ENCODE assay signal across 27 cellular contexts in genomic region chr6:113655761-113656160, GRCh38.
"Had no signal": no experiment of that assay in that cellular context is flagged by ENCODE, and none has a peak within 500 bp of the region (broad histone marks: within the 10 kb centered on the region; RNA-seq: fewer than 3 reads in every experiment).

No MANE protein-coding gene starts in this region.

- H3K27ac ChIP-seq: adrenal gland, ascending aorta, brain microvascular endothelial cell, coronary artery, dorsolateral prefrontal cortex had no signal

- H3K9me3 ChIP-seq: adrenal gland, ascending aorta, esophagus squamous epithelium had no signal

- H3K27me3 ChIP-seq: adrenal gland, ascending aorta, brain microvascular endothelial cell, esophagus squamous epithelium had no signal

- H3K4me3 ChIP-seq: adrenal gland, ascending aorta, coronary artery, dorsolateral prefrontal cortex, esophagus squamous epithelium had no signal

- ATAC-seq: activated CD4-positive, alpha-beta T cell treated with anti-CD3 and anti-CD28 coated beads for 36 hours; activated CD8-positive, alpha-beta memory T cell treated with anti-CD3 and anti-CD28 coated beads, Interleukin-2, amount 10 ng/mL, durations not matched to agents 7 days and 5 days; activated CD8-positive, alpha-beta T cell treated with anti-CD3 and anti-CD28 coated beads, Interleukin-2, amount 10 ng/mL, durations not matched to agents 7 days and 5 days; activated naive CD8-positive, alpha-beta T cell treated with anti-CD3 and anti-CD28 coated beads, Interleukin-2, amount 50 U/mL, for 24 hours had no signal

- H3K36me3 ChIP-seq: adrenal gland, ascending aorta, brain microvascular endothelial cell, esophagus squamous epithelium had no signal

- FAIRE-seq: frontal cortex had no signal

- DNase-seq: activated CD4-positive, alpha-beta memory T cell treated with anti-CD3 and anti-CD28 coated beads for 36 hours; activated CD4-positive, alpha-beta T cell treated with anti-CD3 and anti-CD28 coated beads for 36 hours; activated CD4-positive, alpha-beta T cell treated with anti-CD3 and anti-CD28 coated beads, Interleukin-2, amount 10 ng/mL, durations not matched to agents 24 days and 14 days; activated CD4-positive, CD25-positive, alpha-beta regulatory T cell; activated CD4-positive, CD25-positive, alpha-beta regulatory T cell treated with anti-CD3 and anti-CD28 coated beads, Interleukin-2, amount 50 U/mL, for 72 hours; activated CD8-positive, alpha-beta memory T cell treated with anti-CD3 and anti-CD28 coated beads, Interleukin-2, amount 10 ng/mL, durations not matched to agents 7 days and 5 days; activated CD8-positive, alpha-beta memory T cell treated with anti-CD3 and anti-CD28 coated beads, Interleukin-2, amount 50 U/mL, for 4 hours; activated CD8-positive, alpha-beta T cell treated with anti-CD3 and anti-CD28 coated beads, Interleukin-2, amount 10 ng/mL, durations not matched to agents 7 days and 5 days; activated effector memory CD4-positive, alpha-beta T cell treated with anti-CD3 and anti-CD28 coated beads, Interleukin-2, amount 50 U/mL, for 16 hours; activated naive CD4-positive, alpha-beta T cell treated with anti-CD3 and anti-CD28 coated beads for 36 hours; activated naive CD8-positive, alpha-beta T cell treated with anti-CD3 and anti-CD28 coated beads for 36 hours; activated naive CD8-positive, alpha-beta T cell treated with anti-CD3 and anti-CD28 coated beads, Interleukin-2, amount 50 U/mL, for 24 hours; activated T-cell treated with anti-CD3 and anti-CD28 coated beads, Interleukin-2, amount 50 U/mL, for 1 hour; activated T-cell treated with anti-CD3 and anti-CD28 coated beads, Interleukin-2, amount 50 U/mL, for 48 hours; adrenal gland; amygdala; brain microvascular endothelial cell; caudate nucleus; dorsolateral prefrontal cortex; effector memory CD4-positive, alpha-beta T cell; endodermal cell; esophagus squamous epithelium; head of caudate nucleus; T-helper 2 cell had no signal
